Comparison of ENCODE assay signal across 8 cellular contexts in genomic region chr9:125747053-125747764, GRCh38. TPM values are rescaled to one million over a fixed set of nuclear protein-coding genes. Genes with fewer than 3 reads are reported as not detected.
DNase-seq lines count a peak whose midpoint lies in the region; ATAC-seq and TF ChIP-seq lines count a peak whose summit lies in the region.

Gene PBX3 (plus strand): TSS chr9:125747373.

- peak; percentile 71 for DNase-seq in NCI-H2227 (lab: John Stamatoyannopoulos, UW; ENCODE audit: unreplicated experiment)
- DNase-seq in NCI-H2227 treated with DMSO at 0.1 percent for 48 hours (lab: John Stamatoyannopoulos, UW) = no peak
- DNase-seq in activated T-helper 1 cell treated with Interleukin-2 at 50 U/mL for 16 hours (ENCODE audit: low read depth) = peak; percentile 48
- DNase-seq in fibroblast of pulmonary artery (ENCODE audit: low read depth) = no peak

- H3K9me3 ChIP-seq in OCI-LY3 (ENCODE audit: insufficient read depth, low read length) = no peaks in the 10 kb centered on the region
- no peaks in the 10 kb centered on the region for H3K9me3 ChIP-seq in thymus (ENCODE audit: control insufficient read depth)

- H3K79me2 ChIP-seq in OCI-LY3 (ENCODE audit: low read length) = no peaks in the 10 kb centered on the region

- no peaks in the 10 kb centered on the region for H3K36me3 ChIP-seq in OCI-LY3 (replicated peaks; ENCODE audit: low read depth, low read length)
- no peaks in the 10 kb centered on the region for H3K36me3 ChIP-seq in thymus (ENCODE audit: control insufficient read depth, insufficient read depth)

- H3K9ac ChIP-seq in OCI-LY3 (ENCODE audit: low read length) = peak within 1 kb of the TSS; percentile 88

- H3K4me3 Mint-ChIP-seq in nephron = peak within 1 kb of the TSS; percentile 91 to 98 (median 92)

- peak within 1 kb of the TSS; percentile 95 for H3K4me2 ChIP-seq in OCI-LY3 (ENCODE audit: low read length)

- H3K27ac Mint-ChIP-seq in nephron = peak within 1 kb of the TSS; percentile 85 to 98 (median 92)

- no peaks in the 10 kb centered on the region for H4K20me1 ChIP-seq in OCI-LY3 (ENCODE audit: insufficient read depth, low read length)

- H3K36me3 Mint-ChIP-seq in nephron (ENCODE audit: low read depth) = peaks cover 17% of the 10 kb centered on the region

- peaks cover 40% of the 10 kb centered on the region for H3K27me3 Mint-ChIP-seq in nephron (ENCODE audit: low read depth)

- H3K4me1 Mint-ChIP-seq in nephron = peaks cover 44% of the 10 kb centered on the region

- H3K27ac ChIP-seq in OCI-LY3 (ENCODE audit: low read length) (peak within 1 kb of the TSS; percentile 76), thymus (ENCODE audit: low read depth) (peak within 1 kb of the TSS; percentile 92)

- H3K27me3 ChIP-seq in OCI-LY3 (ENCODE audit: low read depth, low read length) = peaks cover 17% of the 10 kb centered on the region
- H3K27me3 ChIP-seq in thymus (ENCODE audit: control insufficient read depth, insufficient read depth) = no peaks in the 10 kb centered on the region

- H3K9me3 Mint-ChIP-seq in nephron = no peaks in the 10 kb centered on the region

- TF ChIP-seq CTCF in OCI-LY3 (IDR thresholded peaks at IDR 0.05; ENCODE audit: low read depth, low read length) = no peak
- no peak for TF ChIP-seq CTCF in fibroblast of pulmonary artery (IDR thresholded peaks at IDR 0.05; ENCODE audit: low read length, missing control alignments)
- no peak for TF ChIP-seq CTCF in nephron (IDR thresholded peaks at IDR 0.05; ENCODE audit: unreplicated experiment in 3 of 3)

- under 1% methylated on average over 107 of the region's 107 CpGs for WGBS in thymus

- ATAC-seq in HG02852 (IDR thresholded peaks at IDR 0.05; ENCODE audit: unreplicated experiment) = peak; percentile 8

- peaks cover 20% of the 10 kb centered on the region for H3K4me1 ChIP-seq in OCI-LY3 (ENCODE audit: low read length)
- peaks cover 2% of the 10 kb centered on the region for H3K4me1 ChIP-seq in thymus (ENCODE audit: control insufficient read depth, insufficient read depth, low read length)

- H2AFZ ChIP-seq in OCI-LY3 (ENCODE audit: low read depth, low read length) = peak within 1 kb of the TSS; percentile 80

- H3K4me3 ChIP-seq in OCI-LY3 (ENCODE audit: low read length) (peak within 1 kb of the TSS; percentile 85), fibroblast of pulmonary artery (replicated peaks; ENCODE audit: low read depth, low read length) (peak within 1 kb of the TSS; percentile 84), thymus (ENCODE audit: low read length) (peak within 1 kb of the TSS; percentile 87)

RNA-seq across cellular contexts. Expression of gene PBX3, which starts in this region (rescaled TPM):
- polyA plus RNA-seq in thymus = 21.4 TPM

Comparison
In these comparisons a context has a peak if more than half of its experiments do, and no peak if none do; other contexts are left out.
1. DNase-seq: peak in NCI-H2227 (single experiment) and activated T-helper 1 cell treated with Interleukin-2 at 50 U/mL for 16 hours (single experiment); none in NCI-H2227 treated with DMSO at 0.1 percent for 48 hours (single experiment) and fibroblast of pulmonary artery (single experiment).
2. Peak in every context shown above with its lines, with median percentiles within 50 percentile points of each other: H3K4me3 ChIP-seq.